ENCODE assay signal across 8 cellular contexts in genomic region chr17:4806770-4807533, GRCh38. TPM values are rescaled to one million over a fixed set of nuclear protein-coding genes. Genes with fewer than 3 reads are reported as not detected.
A peak's percentile ranks its signal among the peaks of the same experiment; 100 is the strongest.
DNase-seq lines count a peak whose midpoint lies in the region; ATAC-seq and TF ChIP-seq lines count a peak whose summit lies in the region.

PLD2 (plus strand) TSS chr17:4807152; CDS start chr17:4807773, 621 bp downstream.

- peaks cover 8% of the 10 kb centered on the region for H3K4me1 ChIP-seq in ovary (ENCODE audit: insufficient read depth)
- H3K4me1 ChIP-seq in thoracic aorta (ENCODE audit: control insufficient read depth in 1 of 2, low read depth in 2 of 2): peaks cover 10 to 18% of the 10 kb centered on the region in 2 donors

- H3K4me1 Mint-ChIP-seq in activated naive CD8-positive, alpha-beta T cell treated with anti-CD3 and anti-CD28 coated beads for 36 hours: peaks cover 2% of the 10 kb centered on the region

- H3K36me3 ChIP-seq in SU-DHL-6 (ENCODE audit: low read length) (no peaks in the 10 kb centered on the region), ovary (no peaks in the 10 kb centered on the region), thoracic aorta (peaks cover 5% of the 10 kb centered on the region)

- peak within 1 kb of the TSS; percentile 72 for H3K9ac ChIP-seq in SU-DHL-6 (ENCODE audit: low read length)

- TF ChIP-seq EP300 in ovary (IDR thresholded peaks at IDR 0.05): no peak

- peak; percentile 13 for TF ChIP-seq POLR2A in ovary (IDR thresholded peaks at IDR 0.05)

- no peaks in the 10 kb centered on the region for H3K27me3 ChIP-seq in SU-DHL-6 (ENCODE audit: low read length)
- no peaks in the 10 kb centered on the region for H3K27me3 ChIP-seq in ovary
- no peaks in the 10 kb centered on the region for H3K27me3 ChIP-seq in thoracic aorta (replicated peaks; ENCODE audit: insufficient read depth)

- peak within 1 kb of the TSS; percentile 93 for H2AFZ ChIP-seq in SU-DHL-6 (ENCODE audit: low read depth, low read length, severe bottlenecking)

- no peaks in the 10 kb centered on the region for H3K27me3 Mint-ChIP-seq in activated naive CD8-positive, alpha-beta T cell treated with anti-CD3 and anti-CD28 coated beads for 36 hours

- H3K9me2 ChIP-seq in SU-DHL-6 (replicated peaks; ENCODE audit: insufficient read depth, low read length): no peaks in the 10 kb centered on the region

- H3K4me3 ChIP-seq in LNCaP clone FGC (ENCODE audit: low read depth, low read length) (peak within 1 kb of the TSS; percentile 74), SU-DHL-6 (ENCODE audit: insufficient read depth, low read length, poor library complexity, severe bottlenecking) (peak within 1 kb of the TSS; percentile 94), ovary (peak within 1 kb of the TSS; percentile 84), thoracic aorta (peak within 1 kb of the TSS; percentile 94)

- peak within 1 kb of the TSS; percentile 99 for H3K4me2 ChIP-seq in SU-DHL-6 (ENCODE audit: low read depth, low read length, poor library complexity, severe bottlenecking)

- WGBS in ovary, 3 donors: 0 to 1% (median 1%) methylated on average over 51 to 103 of the region's 103 CpGs

- no peaks in the 10 kb centered on the region for H3K9me3 Mint-ChIP-seq in activated naive CD8-positive, alpha-beta T cell treated with anti-CD3 and anti-CD28 coated beads for 36 hours

- TF ChIP-seq CTCF in LNCaP clone FGC (IDR thresholded peaks at IDR 0.05; ENCODE audit: control insufficient read depth, extremely low read depth, insufficient read depth) (no peak), SU-DHL-6 (IDR thresholded peaks at IDR 0.05; ENCODE audit: insufficient read depth, low read length, poor library complexity, severe bottlenecking) (no peak), ovary (IDR thresholded peaks at IDR 0.05) (no peak), thoracic aorta (IDR thresholded peaks at IDR 0.05) (no peak)

- no peaks in the 10 kb centered on the region for H4K20me1 ChIP-seq in SU-DHL-6 (ENCODE audit: low read depth, low read length)

- no peak within 1 kb of the TSS for H3K27ac ChIP-seq in SU-DHL-6 (ENCODE audit: low read depth, low read length)
- H3K27ac ChIP-seq in ovary: peak within 1 kb of the TSS; percentile 32 to 36
- H3K27ac ChIP-seq in thoracic aorta: peak within 1 kb of the TSS; percentile 47 to 53

- DNase-seq in Daoy (ENCODE audit: low read depth) (peak; percentile 94), LNCaP clone FGC (ENCODE audit: low read depth) (no peak), head of caudate nucleus (peak; percentile 41 to 91 (median 82)), ovary (peak; percentile 71 to 88 (median 79)), thoracic aorta (ENCODE audit: low spot score) (no peak)
- peak; percentile 93 for DNase-seq in activated naive CD8-positive, alpha-beta T cell treated with anti-CD3 and anti-CD28 coated beads for 36 hours

- 0 out of 2 replicates have a peak, but pooled peaks cover 4% of the 10 kb centered on the region for H3F3A ChIP-seq in SU-DHL-6 (ENCODE audit: insufficient read depth)

- H3K27ac Mint-ChIP-seq in activated naive CD8-positive, alpha-beta T cell treated with anti-CD3 and anti-CD28 coated beads for 36 hours: no peak within 1 kb of the TSS

- intact Hi-C loops in head of caudate nucleus (cut with DNase I): no loop called here
- intact Hi-C loops in ovary (cut with DNase I): no loop called here

- ATAC-seq in GM21786 (IDR thresholded peaks at IDR 0.05; ENCODE audit: unreplicated experiment) (peak; percentile 92), thoracic aorta (ENCODE audit: insufficient number of reproducible peaks, low FRiP score, low read depth) (peak; percentile 79)

- H3K4me3 Mint-ChIP-seq in activated naive CD8-positive, alpha-beta T cell treated with anti-CD3 and anti-CD28 coated beads for 36 hours: peak within 1 kb of the TSS; percentile 74

- no peaks in the 10 kb centered on the region for H3K9me3 ChIP-seq in SU-DHL-6 (ENCODE audit: insufficient read depth, low read length)
- no peaks in the 10 kb centered on the region for H3K9me3 ChIP-seq in ovary
- no peaks in the 10 kb centered on the region for H3K9me3 ChIP-seq in thoracic aorta

- H3K79me2 ChIP-seq in SU-DHL-6 (ENCODE audit: insufficient read depth, low read length): no peaks in the 10 kb centered on the region

- H3K36me3 Mint-ChIP-seq in activated naive CD8-positive, alpha-beta T cell treated with anti-CD3 and anti-CD28 coated beads for 36 hours: no peaks in the 10 kb centered on the region

RNA-seq across cellular contexts. Expression of gene PLD2, which starts in this region (rescaled TPM):
- 3.7 and 9.2 TPM in 2 replicates for total RNA-seq in Daoy (2014; rRNA removed; shearing (Covaris generic))
- 1 to 10 TPM; 4.2 to 5.4 TPM for total RNA-seq in activated naive CD8-positive, alpha-beta T cell treated with anti-CD3 and anti-CD28 coated beads for 36 hours
- total RNA-seq in ovary: 10 to 100 TPM; 16.2 to 53.3 (median 42.7) TPM
- 10 to 100 TPM; 20.3 to 31.4 TPM for polyA plus RNA-seq in ovary
- total RNA-seq in thoracic aorta: 10 to 100 TPM; 38.3 to 75.3 TPM

Comparison
In these comparisons a context has a peak if more than half of its experiments do, and no peak if none do; other contexts are left out.
1. DNase-seq: peak in Daoy (single experiment), activated naive CD8-positive, alpha-beta T cell treated with anti-CD3 and anti-CD28 coated beads for 36 hours (single experiment), head of caudate nucleus (42 of 42) and ovary (5 of 5); none in LNCaP clone FGC (single experiment) and thoracic aorta (single experiment).
2. Peak in every context shown above with its lines, with median percentiles within 50 percentile points of each other: H3K4me3 ChIP-seq.